Comparison of ENCODE assay signal across 8 cellular contexts in the genomic region with DNA sequence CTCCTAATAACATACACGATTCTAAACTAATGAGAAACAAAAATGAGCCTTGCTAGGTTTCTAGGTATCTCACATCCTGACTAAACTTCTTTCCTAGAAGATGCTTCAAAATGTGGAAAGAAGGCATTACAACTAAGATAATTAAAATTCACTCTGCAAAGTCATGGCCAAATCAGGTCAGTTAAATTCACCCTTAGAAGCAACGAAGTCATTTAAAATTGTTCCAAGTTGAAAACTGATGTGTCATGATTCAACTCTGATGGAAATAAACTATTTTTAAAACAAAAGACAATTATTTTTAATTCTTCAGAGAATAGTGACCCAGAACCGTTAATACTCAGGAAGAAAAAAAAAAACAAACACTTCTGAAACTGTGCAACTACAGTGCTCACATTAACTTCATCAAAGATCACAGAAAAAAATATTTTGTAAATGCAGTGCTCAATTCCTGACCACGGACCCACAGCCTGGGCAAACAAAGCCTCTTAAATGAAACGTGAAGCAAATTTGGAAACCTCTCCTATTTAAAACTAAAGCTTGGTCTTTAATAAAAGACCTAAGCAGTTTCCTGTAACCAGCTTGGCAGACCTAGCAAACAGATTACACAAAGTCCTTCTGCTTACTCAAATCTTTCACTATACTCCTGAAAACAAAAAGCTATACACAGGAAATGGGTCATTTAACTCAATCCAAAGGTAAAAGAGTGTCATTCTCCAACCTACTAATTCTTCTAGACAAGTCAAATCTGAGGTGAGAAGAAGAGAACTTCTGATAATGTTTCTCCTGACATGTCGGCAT. TPM values are rescaled to one million over a fixed set of nuclear protein-coding genes. Genes with fewer than 3 reads are reported as not detected.
DNase-seq lines count a peak whose midpoint lies in the region; ATAC-seq and TF ChIP-seq lines count a peak whose summit lies in the region.

No MANE protein-coding gene starts in this region.

- TF ChIP-seq RAD21 in liver (IDR thresholded peaks at IDR 0.05), result no peak

- no peak for TF ChIP-seq CTCF in mammary epithelial cell (conservative IDR thresholded peaks at IDR 0.05 in 1 of 2, IDR thresholded peaks at IDR 0.05 in 1 of 2; ENCODE audit: extremely low read depth in 1 of 2, insufficient read depth in 1 of 2, low read depth in 1 of 2, low read length in 2 of 2)
- TF ChIP-seq CTCF in liver (IDR thresholded peaks at IDR 0.05; ENCODE audit: low read depth, low read length, missing input control), result no peak
- TF ChIP-seq CTCF in brain microvascular endothelial cell (IDR thresholded peaks at IDR 0.05; ENCODE audit: low read depth, low read length, missing control alignments), result no peak

- peaks cover 10% of the 10 kb centered on the region for H3K4me1 ChIP-seq in ACC112 (ENCODE audit: control insufficient read depth, insufficient read depth, low read length, unreplicated experiment)
- peaks cover 70% of the 10 kb centered on the region for H3K4me1 ChIP-seq in HUES48 (ENCODE audit: control insufficient read depth, insufficient read depth, low read length)
- peaks cover under 1% of the 10 kb centered on the region for H3K4me1 ChIP-seq in mammary epithelial cell (ENCODE audit: insufficient read depth, low read length)
- peaks cover 2 to 24% (median 11%) of the 10 kb centered on the region in 4 donors for H3K4me1 ChIP-seq in liver (ENCODE audit: control insufficient read depth in 4 of 4, insufficient read depth in 4 of 4, low read length in 3 of 4)

- H3K9ac ChIP-seq in HUES48 (ENCODE audit: low read depth, low read length), result peak overlapping the region; percentile 41; the same call in 1 of the 2 replicates
- no peak overlapping the region for H3K9ac ChIP-seq in mammary epithelial cell (ENCODE audit: insufficient read depth, low read length)
- no peak overlapping the region for H3K9ac ChIP-seq in liver (ENCODE audit: low read depth in 1 of 2, low read length in 2 of 2)

- H3K9me3 ChIP-seq in HUES48 (ENCODE audit: control insufficient read depth, insufficient read depth, low read length) (no peaks in the 10 kb centered on the region), mammary epithelial cell (replicated peaks; ENCODE audit: insufficient read depth, low read length) (no peaks in the 10 kb centered on the region), liver (ENCODE audit: control insufficient read depth in 4 of 4, low read length in 3 of 4) (no peaks in the 10 kb centered on the region)

- H4K20me1 ChIP-seq in mammary epithelial cell (ENCODE audit: insufficient read depth, low read length), result no peaks in the 10 kb centered on the region

- H3K27me3 ChIP-seq in ACC112 (ENCODE audit: insufficient read depth, low read length), result no peaks in the 10 kb centered on the region
- no peaks in the 10 kb centered on the region for H3K27me3 ChIP-seq in HUES48 (ENCODE audit: control insufficient read depth, insufficient read depth, low read length)
- no peaks in the 10 kb centered on the region for H3K27me3 ChIP-seq in mammary epithelial cell (ENCODE audit: insufficient read depth, low read length)
- no peaks in the 10 kb centered on the region for H3K27me3 ChIP-seq in liver (ENCODE audit: control insufficient read depth in 4 of 4, insufficient read depth in 4 of 4, low read length in 3 of 4)
- no peaks in the 10 kb centered on the region for H3K27me3 ChIP-seq in brain microvascular endothelial cell (replicated peaks)

- no peak overlapping the region for H3K4me2 ChIP-seq in mammary epithelial cell (ENCODE audit: insufficient read depth, low read depth, low read length)

- 58% methylated on average over 6 of the region's 6 CpGs for WGBS in mammary epithelial cell (ENCODE audit: low coverage, missing lambda C conversion rate)
- WGBS in liver, result 38% methylated on average over 6 of the region's 6 CpGs

- ATAC-seq in GM21423 (IDR thresholded peaks at IDR 0.05; ENCODE audit: unreplicated experiment), result no peak

- H3K36me3 ChIP-seq in ACC112 (ENCODE audit: insufficient read depth, low read length), result no peaks in the 10 kb centered on the region
- no peaks in the 10 kb centered on the region for H3K36me3 ChIP-seq in HUES48 (ENCODE audit: control insufficient read depth, insufficient read depth, low read length)
- H3K36me3 ChIP-seq in mammary epithelial cell (ENCODE audit: insufficient read depth, low read length), result no peaks in the 10 kb centered on the region
- H3K36me3 ChIP-seq in liver (ENCODE audit: control insufficient read depth in 4 of 4, insufficient read depth in 3 of 4, low read depth in 1 of 4, low read length in 3 of 4), result no peaks in the 10 kb centered on the region
- H3K36me3 ChIP-seq in brain microvascular endothelial cell (replicated peaks), result no peaks in the 10 kb centered on the region

- intact Hi-C loops in mammary epithelial cell (cut with micrococcal nuclease), result no loop called here

- H3K27ac ChIP-seq in ACC112 (ENCODE audit: low read depth, low read length) (peak overlapping the region; percentile 48), HUES48 (ENCODE audit: low read depth, low read length) (peak overlapping the region; percentile 97), mammary epithelial cell (ENCODE audit: insufficient read depth, low read depth, low read length) (no peak overlapping the region), liver (ENCODE audit: low read depth in 1 of 2, low read length in 2 of 2) (peak overlapping the region; percentile 35), brain microvascular endothelial cell (no peak overlapping the region)

- CTCF ChIA-PET in mammary epithelial cell (lab: Charles Lee; ENCODE audit: low non-redundant PET), result no interaction called here

- H3K4me3 ChIP-seq in ACC112 (ENCODE audit: low read depth, low read length) (no peak overlapping the region), HUES48 (ENCODE audit: low read depth, low read length) (no peak overlapping the region), mammary epithelial cell (replicated peaks in 1 of 3; ENCODE audit: insufficient read depth in 1 of 3, low read depth in 2 of 3, low read length in 3 of 3) (no peak overlapping the region), liver (ENCODE audit: low read depth in 1 of 3, low read length in 3 of 3) (no peak overlapping the region), brain microvascular endothelial cell (ENCODE audit: low read depth, low read length) (no peak overlapping the region)

- in situ Hi-C loops in mammary epithelial cell (cut with MboI; ENCODE audit: low sequenced_read_pairs in 2 of 2) (no loop called here), brain microvascular endothelial cell (cut with HindIII; ENCODE audit: low pct_ligation_motif_present, low sequenced_read_pairs) (no loop called here)

- no peak for DNase-seq in mammary epithelial cell
- no peak for DNase-seq in brain microvascular endothelial cell
- DNase-seq in SKM-1 (lab: John Stamatoyannopoulos, UW; ENCODE audit: unreplicated experiment), result no peak
- no peak for DNase-seq in NCI-H146 treated with DMSO at 0.1 percent for 48 hours (lab: John Stamatoyannopoulos, UW; ENCODE audit: unreplicated experiment)

- dilution Hi-C loops in mammary epithelial cell (cut with HindIII; ENCODE audit: low sequenced_read_pairs), result no loop called here

- H2AFZ ChIP-seq in ACC112 (ENCODE audit: low read length, unreplicated experiment), result peak overlapping the region; percentile 45
- H2AFZ ChIP-seq in mammary epithelial cell (ENCODE audit: low read depth, low read length), result peak overlapping the region; percentile 69

- no peaks in the 10 kb centered on the region for H3K79me2 ChIP-seq in ACC112 (ENCODE audit: control insufficient read depth, insufficient read depth, low read length, unreplicated experiment)
- no peaks in the 10 kb centered on the region for H3K79me2 ChIP-seq in mammary epithelial cell (ENCODE audit: insufficient read depth, low read length)

- no TSS peak for BruUV-seq in mammary epithelial cell (replicated peaks; lab: Mats Ljungman, UMichigan)

TF ChIP-seq in liver, 16 proteins besides CTCF, POLR2A, EP300 and RAD21:
- TF ChIP-seq GABPA (IDR thresholded peaks at IDR 0.05 in 1 of 2, conservative IDR thresholded peaks at IDR 0.05 in 1 of 2), result no peak
- no peak for TF ChIP-seq ZBTB33 (IDR thresholded peaks at IDR 0.05)
- peak; percentile 9 to 25 for TF ChIP-seq RXRA (IDR thresholded peaks at IDR 0.05)
- TF ChIP-seq ATF3 (IDR thresholded peaks at IDR 0.05), result no peak
- no peak for TF ChIP-seq EGR1 (IDR thresholded peaks at IDR 0.05; ENCODE audit: low read depth in 2 of 2)
- TF ChIP-seq YY1 (IDR thresholded peaks at IDR 0.05), result no peak
- no peak for TF ChIP-seq TAF1 (conservative IDR thresholded peaks at IDR 0.05)
- TF ChIP-seq HNF4G (IDR thresholded peaks at IDR 0.05), result no peak
- TF ChIP-seq MAX (IDR thresholded peaks at IDR 0.05), result no peak
- TF ChIP-seq HNF4A (conservative IDR thresholded peaks at IDR 0.05), result peak; percentile 17 to 25
- TF ChIP-seq SP1 (IDR thresholded peaks at IDR 0.05), result peak; percentile 9
- no peak for TF ChIP-seq FOXA1 (IDR thresholded peaks at IDR 0.05)
- TF ChIP-seq FOXA2 (IDR thresholded peaks at IDR 0.05), result no peak

RNA-seq across cellular contexts. Expression of gene CHN1, which starts 39.0 kb away (rescaled TPM):
- 1 to 10 TPM; 2.3 to 4.5 TPM for total RNA-seq in mammary epithelial cell
- 8.2 TPM for polyA plus RNA-seq in mammary epithelial cell
- polyA minus RNA-seq in mammary epithelial cell, result 1.8 TPM
- total RNA-seq in liver, result 1 to 10 TPM; 1.1 to 1.6 TPM
- polyA plus RNA-seq in liver, result 1 to 10 TPM in 1 of 2 donors, under 1 TPM in 1; 0.66 to 1.1 TPM

Comparison
In these comparisons a context has a peak if more than half of its experiments do, and no peak if none do; other contexts are left out.
1. H3K27ac ChIP-seq: peak in ACC112 (single experiment), HUES48 (single experiment) and liver (2 of 2); none in mammary epithelial cell (single experiment) and brain microvascular endothelial cell (single experiment).